ENCODE assay signal across 8 cellular contexts in genomic region chr2:108988796-108989713, GRCh38. TPM values are rescaled to one million over a fixed set of nuclear protein-coding genes. Genes with fewer than 3 reads are reported as not detected.
DNase-seq lines count a peak whose midpoint lies in the region; ATAC-seq and TF ChIP-seq lines count a peak whose summit lies in the region.

TSS of gene EDAR (minus strand) at chr2:108989220. CDS start at chr2:108931014, 58,206 bp downstream.

- 42% methylated on average over 17 of the region's 20 CpGs for WGBS in esophagus muscularis mucosa
- WGBS in neuronal stem cell (ENCODE audit: extremely low coverage in 2 of 2, insufficient read length in 2 of 2, insufficient replicate concordance in 1 of 2), 2 donors, result no CpG with 5 or more reads among the region's 20 CpGs
- WGBS in spleen, 5 donors, result 42 to 50% (median 44%) methylated on average over 20 of the region's 20 CpGs

- H3K9me3 ChIP-seq in esophagus muscularis mucosa (no peaks in the 10 kb centered on the region), neuronal stem cell (replicated peaks in 1 of 2; ENCODE audit: control insufficient read depth in 2 of 2, insufficient read depth in 1 of 2, low read depth in 1 of 2, low read length in 2 of 2) (no peaks in the 10 kb centered on the region), spleen (no peaks in the 10 kb centered on the region)

- peak within 1 kb of the TSS; percentile 62 for H3K18ac ChIP-seq in neuronal stem cell (ENCODE audit: low read length)

- H3K79me1 ChIP-seq in neuronal stem cell (ENCODE audit: low read depth, low read length), result no peaks in the 10 kb centered on the region

- H2AK5ac ChIP-seq in neuronal stem cell (ENCODE audit: low read depth, low read length), result no peak within 1 kb of the TSS

- intact Hi-C loops in esophagus muscularis mucosa (cut with DNase I) (no loop called here), spleen (cut with DNase I; ENCODE audit: low total_unique reads) (no loop called here)

- DNase-seq in GM13976 (ENCODE audit: low spot score), result peak; percentile 71
- peak; percentile 55 for DNase-seq in NCI-H2227 (lab: John Stamatoyannopoulos, UW; ENCODE audit: unreplicated experiment)
- peak; percentile 18 for DNase-seq in activated T-cell treated with anti-CD3 and anti-CD28 coated beads for 4 hours
- no peak for DNase-seq in esophagus muscularis mucosa (ENCODE audit: extremely low spot score)
- DNase-seq in neuronal stem cell (ENCODE audit: low spot score), result peak; percentile 36
- no peak for DNase-seq in spleen
- DNase-seq in SHP77 treated with DMSO at 0.1 percent for 48 hours (lab: John Stamatoyannopoulos, UW), result no peak

- TF ChIP-seq POLR2A in esophagus muscularis mucosa (IDR thresholded peaks at IDR 0.05; ENCODE audit: low read depth) (no peak), spleen (IDR thresholded peaks at IDR 0.05) (no peak)

- ATAC-seq in GM19455 (IDR thresholded peaks at IDR 0.05; ENCODE audit: unreplicated experiment), result no peak

- H4K91ac ChIP-seq in neuronal stem cell (ENCODE audit: low read depth, low read length, poor library complexity), result no peak within 1 kb of the TSS

- no peak within 1 kb of the TSS for H4K8ac ChIP-seq in neuronal stem cell (ENCODE audit: low read depth, low read length)

- H2BK15ac ChIP-seq in neuronal stem cell (ENCODE audit: low read length), result no peak within 1 kb of the TSS

- peak within 1 kb of the TSS; percentile 61 for H3K14ac ChIP-seq in neuronal stem cell (ENCODE audit: low read length)

- no peak within 1 kb of the TSS for H2BK120ac ChIP-seq in neuronal stem cell (ENCODE audit: low read depth, low read length)

- no peak within 1 kb of the TSS for H2AFZ ChIP-seq in neuronal stem cell (ENCODE audit: low read length)

- H3K27me3 ChIP-seq in esophagus muscularis mucosa (peaks cover 0 to 27% (median 0%) of the 10 kb centered on the region in 4 donors), neuronal stem cell (ENCODE audit: control insufficient read depth in 3 of 3, insufficient read depth in 3 of 3, low read depth in 1 of 3, low read length in 3 of 3) (peaks cover 0 to 15% (median 2%) of the 10 kb centered on the region in 3 experiments), spleen (replicated peaks in 1 of 7) (peaks cover 0 to 28% (median 6%) of the 10 kb centered on the region in 7 donors)

- H3K36me3 ChIP-seq in esophagus muscularis mucosa, result no peaks in the 10 kb centered on the region
- no peaks in the 10 kb centered on the region for H3K36me3 ChIP-seq in neuronal stem cell (replicated peaks in 1 of 2; ENCODE audit: control insufficient read depth in 2 of 2, insufficient read depth in 2 of 2, low read length in 2 of 2)
- no peaks in the 10 kb centered on the region for H3K36me3 ChIP-seq in spleen

- H3K4ac ChIP-seq in neuronal stem cell (ENCODE audit: low read length), result no peak within 1 kb of the TSS

- TF ChIP-seq EP300 in esophagus muscularis mucosa (IDR thresholded peaks at IDR 0.05), result no peak

- in situ Hi-C loops in GM13976 (cut with MboI; ENCODE audit: low sequenced_read_pairs, unreplicated experiment), result no loop called here

- H3K9ac ChIP-seq in neuronal stem cell (ENCODE audit: low read depth, low read length, poor library complexity), result peak within 1 kb of the TSS; percentile 27

- H3K4me1 ChIP-seq in esophagus muscularis mucosa, result peaks cover 0 to 7% (median 7%) of the 10 kb centered on the region in 4 donors
- peaks cover 0 to 2% of the 10 kb centered on the region in 2 donors for H3K4me1 ChIP-seq in neuronal stem cell (ENCODE audit: control insufficient read depth in 2 of 2, insufficient read depth in 1 of 2, low read depth in 1 of 2, low read length in 2 of 2)
- no peaks in the 10 kb centered on the region for H3K4me1 ChIP-seq in spleen

- H3K4me3 ChIP-seq in esophagus muscularis mucosa (no peak within 1 kb of the TSS), neuronal stem cell (ENCODE audit: low read length in 2 of 2) (no peak within 1 kb of the TSS), spleen (peak within 1 kb of the TSS in 2 of 8 donors; percentile 4 to 42)

- no peak within 1 kb of the TSS for H2BK5ac ChIP-seq in neuronal stem cell (ENCODE audit: low read length)

- peak; percentile 38 for TF ChIP-seq CTCF in GM13976 (IDR thresholded peaks at IDR 0.05; ENCODE audit: borderline replicate concordance, control extremely low read depth, extremely low read depth, insufficient read depth, missing control alignments)
- TF ChIP-seq CTCF in esophagus muscularis mucosa (IDR thresholded peaks at IDR 0.05), result peak; percentile 26 to 45 (median 29)
- TF ChIP-seq CTCF in spleen (IDR thresholded peaks at IDR 0.05 in 8 of 11, conservative IDR thresholded peaks at IDR 0.05 in 3 of 11), result peak in 3 of 11 experiments; percentile 15 to 44 (median 34)

- no peak within 1 kb of the TSS for H3K27ac ChIP-seq in esophagus muscularis mucosa (replicated peaks in 1 of 4)
- H3K27ac ChIP-seq in neuronal stem cell (replicated peaks; ENCODE audit: low read length), result no peak within 1 kb of the TSS
- no peak within 1 kb of the TSS for H3K27ac ChIP-seq in spleen

- no peak within 1 kb of the TSS for H3K4me2 ChIP-seq in neuronal stem cell (ENCODE audit: insufficient read depth, low read length, poor library complexity, severe bottlenecking)

- H3K23ac ChIP-seq in neuronal stem cell (ENCODE audit: low read depth, low read length, poor library complexity), result peak within 1 kb of the TSS; percentile 34

- no peak within 1 kb of the TSS for H2BK12ac ChIP-seq in neuronal stem cell (ENCODE audit: low read length)

RNA-seq across cellular contexts. Expression of gene EDAR, which starts in this region (rescaled TPM):
- total RNA-seq in esophagus muscularis mucosa, result not detected
- polyA plus RNA-seq in neuronal stem cell (2013, experiment 1 of 2), result not detected
- not detected for polyA plus RNA-seq in neuronal stem cell (2013, experiment 2 of 2)
- total RNA-seq in spleen, result under 1 TPM in 5 of 7 donors, not detected in 2; 0.14 to 0.67 (median 0.15) TPM
- polyA plus RNA-seq in spleen, result under 1 TPM; 0.02 to 0.18 (median 0.06) TPM

Comparison
In these comparisons a context has a peak if more than half of its experiments do, and no peak if none do; other contexts are left out.
1. DNase-seq: peak in GM13976 (single experiment), NCI-H2227 (single experiment), activated T-cell treated with anti-CD3 and anti-CD28 coated beads for 4 hours (single experiment) and neuronal stem cell (single experiment); none in esophagus muscularis mucosa (single experiment), spleen (single experiment) and SHP77 treated with DMSO at 0.1 percent for 48 hours (single experiment).